ENCODE assay signal across 8 cellular contexts in genomic region chr1:181089777-181090505, GRCh38. TPM values are rescaled to one million over a fixed set of nuclear protein-coding genes. Genes with fewer than 3 reads are reported as not detected.
A peak's percentile ranks its signal among the peaks of the same experiment; 100 is the strongest.
DNase-seq lines count a peak whose midpoint lies in the region; FAIRE-seq and TF ChIP-seq lines count a peak whose summit lies in the region.

No MANE protein-coding gene starts in this region.

- in situ Hi-C loops in brain microvascular endothelial cell (cut with HindIII; ENCODE audit: low pct_ligation_motif_present, low sequenced_read_pairs), result no loop called here

- H3K9ac ChIP-seq in kidney (ENCODE audit: low read length in 2 of 2), result peak overlapping the region; percentile 17 to 63

- H3K9me3 ChIP-seq in kidney (ENCODE audit: control insufficient read depth in 1 of 2, low read length in 2 of 2), result no peaks in the 10 kb centered on the region

- H3K36me3 ChIP-seq in brain microvascular endothelial cell (replicated peaks), result no peaks in the 10 kb centered on the region
- no peaks in the 10 kb centered on the region for H3K36me3 ChIP-seq in kidney (ENCODE audit: control insufficient read depth in 1 of 2, insufficient read depth in 2 of 2, low read length in 2 of 2)

- TF ChIP-seq CTCF in brain microvascular endothelial cell (IDR thresholded peaks at IDR 0.05; ENCODE audit: low read depth, low read length, missing control alignments) (no peak), kidney (IDR thresholded peaks at IDR 0.05; ENCODE audit: borderline replicate concordance, extremely low read depth, insufficient read depth) (no peak)

- peaks cover 3% of the 10 kb centered on the region in 2 donors for H3K4me1 ChIP-seq in kidney (ENCODE audit: control insufficient read depth in 1 of 2, insufficient read depth in 1 of 2, low read depth in 1 of 2, low read length in 2 of 2)

- H3K27me3 ChIP-seq in brain microvascular endothelial cell (replicated peaks), result no peaks in the 10 kb centered on the region

- FAIRE-seq in kidney (lab: Jason Lieb, UNC), result no peak

- H3K27ac ChIP-seq in brain microvascular endothelial cell (peak overlapping the region; percentile 51), kidney (ENCODE audit: low read depth in 2 of 2, low read length in 2 of 2) (peak overlapping the region; percentile 83 to 91)

- H3K4me3 ChIP-seq in brain microvascular endothelial cell (ENCODE audit: low read depth, low read length) (peak overlapping the region; percentile 90), kidney (ENCODE audit: low read length in 2 of 2) (peak overlapping the region; percentile 84 to 87)

- intact Hi-C loops in kidney (cut with DNase I), result loop anchor here (10.0 kb wide), 1 partner anchor 55 kb away; no protein-coding TSS in a partner anchor

- DNase-seq in ELR (ENCODE audit: low read depth) (peak; percentile 76), H4 (ENCODE audit: low spot score) (peak; percentile 43), MV-4-11 (lab: John Stamatoyannopoulos, UW) (peak; percentile 43), UCSD-AML1 (lab: John Stamatoyannopoulos, UW; ENCODE audit: unreplicated experiment) (peak; percentile 72), brain microvascular endothelial cell (no peak), kidney (peak; percentile 93), cortex of kidney (lab: John Stamatoyannopoulos, UW) (no peak)
- peak; percentile 82 for DNase-seq in stimulated activated CD4-positive, alpha-beta T cell treated with anti-CD3 and anti-CD28 coated beads, Interleukin-15, amount 100 ng/mL, for 24 hours

RNA-seq across cellular contexts. Expression of gene IER5, which starts 1.4 kb away (rescaled TPM):
- 4.7 and 6.0 TPM in 2 replicates for total RNA-seq in H4 (2014; rRNA removed; shearing (Covaris generic))
- 11.0 TPM for total RNA-seq in kidney
- 3.9 TPM for polyA plus RNA-seq in kidney (ENCODE audit: insufficient read depth, low read depth, low replicate concordance)

RNA-seq across cellular contexts. Expression of gene MR1, which starts 56.2 kb away (rescaled TPM):
- total RNA-seq in H4 (2014; rRNA removed; shearing (Covaris generic)), result 11.8 and 11.9 TPM in 2 replicates
- 29.3 TPM for total RNA-seq in kidney
- 15.2 TPM for polyA plus RNA-seq in kidney (ENCODE audit: insufficient read depth, low read depth, low replicate concordance)

Comparison
In these comparisons a context has a peak if more than half of its experiments do, and no peak if none do; other contexts are left out.
1. DNase-seq: peak in ELR (single experiment), H4 (single experiment), MV-4-11 (single experiment), UCSD-AML1 (single experiment), kidney (single experiment) and stimulated activated CD4-positive, alpha-beta T cell treated with anti-CD3 and anti-CD28 coated beads, Interleukin-15, amount 100 ng/mL, for 24 hours (single experiment); none in brain microvascular endothelial cell (single experiment) and cortex of kidney (single experiment).